ENCODE assay signal across 10 cellular contexts in the genomic region with DNA sequence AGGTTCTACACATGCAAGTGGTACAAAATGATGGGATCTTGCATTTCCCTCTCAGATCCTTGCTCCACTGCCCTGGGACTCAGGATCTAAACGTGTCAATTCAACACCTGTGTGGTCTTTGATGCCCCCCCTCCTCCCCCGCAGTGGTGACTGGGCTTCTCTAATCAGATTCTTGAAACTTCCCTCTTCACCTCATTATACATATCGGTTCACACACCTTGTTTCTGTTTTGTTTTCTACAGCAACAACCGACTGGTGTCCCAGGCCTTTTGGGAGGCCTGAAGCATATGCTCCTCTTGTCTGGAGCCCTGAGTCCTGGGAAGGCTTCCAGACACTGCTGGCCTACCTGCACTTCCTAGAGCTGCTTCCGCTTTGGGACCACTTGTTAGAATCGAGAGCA. TPM values are rescaled to one million over a fixed set of nuclear protein-coding genes. Genes with fewer than 3 reads are reported as not detected.
DNase-seq lines count a peak whose midpoint lies in the region; ATAC-seq and TF ChIP-seq lines count a peak whose summit lies in the region.
"Had no signal": no experiment of that assay in that cellular context is flagged by ENCODE, and none has a peak within 500 bp of the region (broad histone marks: within the 10 kb centered on the region; RNA-seq: fewer than 3 reads in every experiment).

No MANE protein-coding gene starts in this region.

- H3K27me3 Mint-ChIP-seq in activated CD4-positive, alpha-beta T cell treated with anti-CD3 and anti-CD28 coated beads for 36 hours = no peaks in the 10 kb centered on the region
- H3K27me3 Mint-ChIP-seq in activated CD8-positive, alpha-beta T cell treated with anti-CD3 and anti-CD28 coated beads for 36 hours = no peaks in the 10 kb centered on the region

- POLR2A ChIA-PET in activated CD4-positive, alpha-beta T cell treated with anti-CD3 and anti-CD28 coated beads for 36 hours (lab: Charles Lee) = no interaction called here
- POLR2A ChIA-PET in activated CD8-positive, alpha-beta T cell treated with anti-CD3 and anti-CD28 coated beads for 36 hours (lab: Charles Lee) = interaction anchor here (0.6 to 1.1 kb wide), 3 partner anchors 13 to 36 kb away, joined by 3 to 4 read pairs (median 3); no protein-coding TSS in a partner anchor

- H3K27me3 ChIP-seq in vagina = no peaks in the 10 kb centered on the region

- CTCF ChIA-PET in activated CD4-positive, alpha-beta T cell treated with anti-CD3 and anti-CD28 coated beads for 36 hours (lab: Charles Lee) = interaction anchor here (0.8 to 2.2 kb wide), 3 partner anchors 9 to 20 kb away, joined by 3 to 6 read pairs (median 5); a partner anchor contains a TSS
- CTCF ChIA-PET in activated CD8-positive, alpha-beta T cell treated with anti-CD3 and anti-CD28 coated beads for 36 hours (lab: Charles Lee) = interaction anchor here (0.6 to 1.3 kb wide), 3 partner anchors 15 to 499 kb away, joined by 3 to 5 read pairs (median 3); no protein-coding TSS in a partner anchor

- no peaks in the 10 kb centered on the region for H3K9me3 ChIP-seq in vagina

- TF ChIP-seq POLR2A in vagina (IDR thresholded peaks at IDR 0.05) = no peak

- peaks cover 32% of the 10 kb centered on the region for H3K4me1 Mint-ChIP-seq in activated CD4-positive, alpha-beta T cell treated with anti-CD3 and anti-CD28 coated beads for 36 hours
- peaks cover 46% of the 10 kb centered on the region for H3K4me1 Mint-ChIP-seq in activated CD8-positive, alpha-beta T cell treated with anti-CD3 and anti-CD28 coated beads for 36 hours (ENCODE audit: low read depth)

- intact Hi-C loops in activated CD4-positive, alpha-beta T cell treated with anti-CD3 and anti-CD28 coated beads for 36 hours (cut with DNase I, micrococcal nuclease) = no loop called here
- intact Hi-C loops in activated CD8-positive, alpha-beta T cell treated with anti-CD3 and anti-CD28 coated beads for 36 hours (cut with micrococcal nuclease) = no loop called here
- intact Hi-C loops in vagina (cut with DNase I) = no loop called here

- no peaks in the 10 kb centered on the region for H3K4me1 ChIP-seq in vagina

- H3K27ac Mint-ChIP-seq in activated CD4-positive, alpha-beta T cell treated with anti-CD3 and anti-CD28 coated beads for 36 hours = peak overlapping the region; percentile 24
- H3K27ac Mint-ChIP-seq in activated CD8-positive, alpha-beta T cell treated with anti-CD3 and anti-CD28 coated beads for 36 hours = peak overlapping the region; percentile 73

- H3K27ac ChIP-seq in vagina = no peak overlapping the region

- no peaks in the 10 kb centered on the region for H3K36me3 ChIP-seq in vagina

- no peak overlapping the region for H3K4me3 Mint-ChIP-seq in activated CD4-positive, alpha-beta T cell treated with anti-CD3 and anti-CD28 coated beads for 36 hours
- peak overlapping the region; percentile 30 for H3K4me3 Mint-ChIP-seq in activated CD8-positive, alpha-beta T cell treated with anti-CD3 and anti-CD28 coated beads for 36 hours

- DNase-seq in activated CD4-positive, alpha-beta T cell treated with anti-CD3 and anti-CD28 coated beads for 36 hours = peak; percentile 63
- DNase-seq in activated CD4-positive, alpha-beta T cell treated with anti-CD3 and anti-CD28 coated beads, Interleukin-2, amount 50 U/mL, for 48 hours = no peak
- DNase-seq in activated CD8-positive, alpha-beta T cell treated with anti-CD3 and anti-CD28 coated beads for 36 hours = peak; percentile 64
- peak in 2 of 3 experiments; percentile 9 to 18 for DNase-seq in stimulated activated CD4-positive, alpha-beta T cell treated with anti-CD3 and anti-CD28 coated beads, TNF-alpha, amount 100 ng/mL, for 4 hours (ENCODE audit: low read depth in 3 of 3)
- no peak for DNase-seq in effector CD4-positive, alpha-beta T cell
- no peak for DNase-seq in vagina (ENCODE audit: extremely low spot score in 2 of 2)
- no peak for DNase-seq in NCI-H1105 treated with DMSO at 0.1 percent for 48 hours (lab: John Stamatoyannopoulos, UW)
- DNase-seq: NCI-H146 had no signal

- H3K36me3 Mint-ChIP-seq in activated CD4-positive, alpha-beta T cell treated with anti-CD3 and anti-CD28 coated beads for 36 hours (ENCODE audit: low read depth) = peaks cover 24% of the 10 kb centered on the region
- H3K36me3 Mint-ChIP-seq in activated CD8-positive, alpha-beta T cell treated with anti-CD3 and anti-CD28 coated beads for 36 hours (ENCODE audit: low read depth) = peaks cover 6% of the 10 kb centered on the region

- TF ChIP-seq CTCF in activated CD8-positive, alpha-beta T cell treated with anti-CD3 and anti-CD28 coated beads for 36 hours (IDR thresholded peaks at IDR 0.05) = no peak
- TF ChIP-seq CTCF in vagina (IDR thresholded peaks at IDR 0.05) = no peak

- peaks cover 2% of the 10 kb centered on the region for H3K9me3 Mint-ChIP-seq in activated CD4-positive, alpha-beta T cell treated with anti-CD3 and anti-CD28 coated beads for 36 hours (ENCODE audit: low read depth)
- H3K9me3 Mint-ChIP-seq in activated CD8-positive, alpha-beta T cell treated with anti-CD3 and anti-CD28 coated beads for 36 hours = peaks cover 2% of the 10 kb centered on the region

- ATAC-seq in activated CD4-positive, alpha-beta T cell treated with anti-CD3 and anti-CD28 coated beads for 36 hours = peak; percentile 70
- peak; percentile 80 for ATAC-seq in HG02610 (IDR thresholded peaks at IDR 0.05; ENCODE audit: unreplicated experiment)
- ATAC-seq in activated CD8-positive, alpha-beta T cell treated with anti-CD3 and anti-CD28 coated beads for 36 hours = peak; percentile 74
- ATAC-seq: Right ventricle myocardium inferior had no signal

- H3K4me3 ChIP-seq in vagina = no peak overlapping the region

RNA-seq across cellular contexts. Expression of a gene that starts 20.0 kb away (rescaled TPM):
- total RNA-seq in activated CD4-positive, alpha-beta T cell treated with anti-CD3 and anti-CD28 coated beads for 36 hours = 1 to 10 TPM; 1.8 to 2.4 TPM
- 1 to 10 TPM; 6.4 to 8.7 TPM for total RNA-seq in activated CD8-positive, alpha-beta T cell treated with anti-CD3 and anti-CD28 coated beads for 36 hours
- total RNA-seq in vagina = 7.6 TPM

Comparison
In these comparisons a context has a peak if more than half of its experiments do, and no peak if none do; other contexts are left out.
1. DNase-seq: peak in activated CD4-positive, alpha-beta T cell treated with anti-CD3 and anti-CD28 coated beads for 36 hours (single experiment), activated CD8-positive, alpha-beta T cell treated with anti-CD3 and anti-CD28 coated beads for 36 hours (single experiment) and stimulated activated CD4-positive, alpha-beta T cell treated with anti-CD3 and anti-CD28 coated beads, TNF-alpha, amount 100 ng/mL, for 4 hours (2 of 3); none in activated CD4-positive, alpha-beta T cell treated with anti-CD3 and anti-CD28 coated beads, Interleukin-2, amount 50 U/mL, for 48 hours (0 of 2), effector CD4-positive, alpha-beta T cell (single experiment), vagina (0 of 2) and NCI-H1105 treated with DMSO at 0.1 percent for 48 hours (single experiment).
2. Peak in every context shown above with its lines, with median percentiles within 50 percentile points of each other: ATAC-seq.